7 cellular contexts compared by ENCODE assay signal in the genomic region with DNA sequence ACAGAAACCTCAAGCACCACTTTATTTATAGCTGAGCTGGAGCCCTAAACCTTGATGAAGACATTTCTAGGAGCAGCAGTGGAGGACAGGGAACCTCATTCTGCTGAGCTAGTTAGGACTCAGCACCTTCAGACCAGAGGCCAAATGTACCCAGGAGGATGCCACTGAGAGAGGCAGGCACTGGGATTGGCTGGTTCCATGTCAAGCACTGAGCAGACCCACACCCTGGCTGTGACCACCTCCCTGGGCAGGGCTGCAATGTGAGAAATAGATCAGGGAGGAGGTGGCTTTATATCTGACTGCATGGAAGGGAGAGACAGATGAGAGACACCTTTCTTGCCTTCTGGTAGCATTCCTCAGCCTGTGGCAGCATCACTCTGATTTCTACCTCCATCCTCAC.
"Had no signal": no experiment of that assay in that cellular context is flagged by ENCODE, and none has a peak within 500 bp of the region (broad histone marks: within the 10 kb centered on the region; RNA-seq: fewer than 3 reads in every experiment).

No MANE protein-coding gene starts in this region.

- FAIRE-seq: HepG2, HTR-8/SVneo, K562 had no signal

- ATAC-seq: HepG2, K562 had no signal

- H3K27ac ChIP-seq: HL-60 had no signal

- DNase-seq: IMR-90, KBM-7, KG1 had no signal

- H3K4me3 ChIP-seq: K562 had no signal
